In genomic region chr13:75963318-75963717, GRCh38 we compare ENCODE assay signal across 1 cellular context.
A peak's percentile ranks its signal among the peaks of the same experiment; 100 is the strongest.
TF ChIP-seq lines count a peak whose summit lies in the region.

No MANE protein-coding gene starts in this region.

TF ChIP-seq in K562, 482 proteins besides CTCF, POLR2A, EP300 and RAD21 (continued from another document):
- TF ChIP-seq U2AF2 (optimal IDR thresholded peaks at IDR 0.05; ENCODE audit: low read depth, low read length) (no peak), SIRT6 (IDR thresholded peaks at IDR 0.05; ENCODE audit: low read depth, low read length) (no peak), TCF3 (CRISPR knock-in tag; IDR thresholded peaks at IDR 0.05) (no peak), RFX5 (IDR thresholded peaks at IDR 0.05; ENCODE audit: low read depth, low read length) (no peak), NFE2L1 (tag; IDR thresholded peaks at IDR 0.05; ENCODE audit: borderline replicate concordance, low read depth) (peak; percentile 44; the same call in 1 of the 2 replicates), HDGF (IDR thresholded peaks at IDR 0.05) (no peak), RBM25 (IDR thresholded peaks at IDR 0.05; ENCODE audit: low read depth, low read length, severe bottlenecking) (no peak), LCOR (CRISPR knock-in tag; IDR thresholded peaks at IDR 0.05) (no peak), MAFG (tag; conservative IDR thresholded peaks at IDR 0.05) (peak; percentile 96), ID3 (CRISPR knock-in tag; IDR thresholded peaks at IDR 0.05) (no peak), ID3 (tag; IDR thresholded peaks at IDR 0.05) (no peak)
- TF ChIP-seq, protein P1, sequence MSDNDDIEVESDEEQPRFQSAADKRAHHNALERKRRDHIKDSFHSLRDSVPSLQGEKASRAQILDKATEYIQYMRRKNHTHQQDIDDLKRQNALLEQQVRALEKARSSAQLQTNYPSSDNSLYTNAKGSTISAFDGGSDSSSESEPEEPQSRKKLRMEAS (CRISPR knock-in tag; IDR thresholded peaks at IDR 0.05), result no peak
TF ChIP-seq in K562: peak in this region for 28.
